26 cellular contexts compared by ENCODE assay signal in genomic region chrX:5907202-5907601, GRCh38.
"Had no signal": no experiment of that assay in that cellular context is flagged by ENCODE, and none has a peak within 500 bp of the region (broad histone marks: within the 10 kb centered on the region; RNA-seq: fewer than 3 reads in every experiment).

No MANE protein-coding gene starts in this region.

- H3K4me1 Mint-ChIP-seq: immature natural killer cell; memory B cell; stimulated activated memory B cell treated with anti-CD40 and anti-IgM and Interleukin-4, amounts not matched to agents 10 μg/mL and 1 μg/mL and 100 μg/mL, for 72 hours had no signal

- H3K4me3 ChIP-seq: colonic mucosa, esophagus squamous epithelium, heart left ventricle, left ventricle myocardium inferior, lower lobe of right lung, psoas muscle, right lobe of liver, spleen, tibial artery, upper lobe of right lung, vagina had no signal

- H3K9me3 Mint-ChIP-seq: memory B cell; stimulated activated naive CD8-positive, alpha-beta T cell treated with anti-CD3 and anti-CD28 coated beads, Interleukin-15, Interleukin-2, amounts not matched to agents 100 ng/mL and 50 ng/mL, for 24 hours had no signal

- H3K9me3 ChIP-seq: colonic mucosa, esophagus squamous epithelium, lower lobe of right lung, psoas muscle, right lobe of liver, tibial artery, upper lobe of right lung, vagina had no signal

- ATAC-seq: heart left ventricle; left cardiac atrium; lower lobe of right lung; natural killer cell treated with Interleukin-12 subunit alpha and Interleukin-12 subunit beta and Interleukin-15 and Interleukin-18, amount 100 ng/mL, for 72 hours; psoas muscle; right lobe of liver; stimulated activated memory B cell treated with anti-CD40 and anti-IgM and Interleukin-4, amounts not matched to agents 10 μg/mL and 1 μg/mL and 100 μg/mL, for 72 hours; upper lobe of right lung had no signal

- H3K27me3 ChIP-seq: colonic mucosa, esophagus squamous epithelium, heart left ventricle, right lobe of liver, spleen, tibial artery, upper lobe of right lung, vagina had no signal

- H3K27me3 Mint-ChIP-seq: memory B cell; natural killer cell treated with Interleukin-12 subunit alpha and Interleukin-12 subunit beta and Interleukin-15 and Interleukin-18, amount 100 ng/mL, for 72 hours; stimulated activated memory B cell treated with anti-CD40 and anti-IgM and Interleukin-4, amounts not matched to agents 10 μg/mL and 1 μg/mL and 100 μg/mL, for 72 hours; stimulated activated naive CD8-positive, alpha-beta T cell treated with anti-CD3 and anti-CD28 coated beads, Interleukin-15, Interleukin-2, amounts not matched to agents 100 ng/mL and 50 ng/mL, for 24 hours had no signal

- H3K36me3 Mint-ChIP-seq: immature natural killer cell; natural killer cell treated with Interleukin-12 subunit alpha and Interleukin-12 subunit beta and Interleukin-15 and Interleukin-18, amount 100 ng/mL, for 72 hours; stimulated activated memory B cell treated with anti-CD40 and anti-IgM and Interleukin-4, amounts not matched to agents 10 μg/mL and 1 μg/mL and 100 μg/mL, for 72 hours had no signal

- H3K4me3 Mint-ChIP-seq: immature natural killer cell; memory B cell; natural killer cell treated with Interleukin-12 subunit alpha and Interleukin-12 subunit beta and Interleukin-15 and Interleukin-18, amount 100 ng/mL, for 72 hours; stimulated activated memory B cell treated with anti-CD40 and anti-IgM and Interleukin-4, amounts not matched to agents 10 μg/mL and 1 μg/mL and 100 μg/mL, for 72 hours; stimulated activated naive CD8-positive, alpha-beta T cell treated with anti-CD3 and anti-CD28 coated beads, Interleukin-15, Interleukin-2, amounts not matched to agents 100 ng/mL and 50 ng/mL, for 24 hours had no signal

- H3K36me3 ChIP-seq: colonic mucosa, esophagus squamous epithelium, heart left ventricle, left ventricle myocardium inferior, lower lobe of right lung, right lobe of liver, tibial artery, upper lobe of right lung, vagina had no signal

- H3K4me1 ChIP-seq: colonic mucosa, esophagus squamous epithelium, heart left ventricle, left ventricle myocardium inferior, lower lobe of right lung, psoas muscle, right lobe of liver, spleen, tibial artery, upper lobe of right lung, vagina had no signal

- H3K27ac Mint-ChIP-seq: immature natural killer cell; memory B cell; natural killer cell treated with Interleukin-12 subunit alpha and Interleukin-12 subunit beta and Interleukin-15 and Interleukin-18, amount 100 ng/mL, for 72 hours; stimulated activated memory B cell treated with anti-CD40 and anti-IgM and Interleukin-4, amounts not matched to agents 10 μg/mL and 1 μg/mL and 100 μg/mL, for 72 hours; stimulated activated naive CD8-positive, alpha-beta T cell treated with anti-CD3 and anti-CD28 coated beads, Interleukin-15, Interleukin-2, amounts not matched to agents 100 ng/mL and 50 ng/mL, for 24 hours had no signal

- H3K27ac ChIP-seq: colonic mucosa, esophagus squamous epithelium, heart left ventricle, left ventricle myocardium inferior, lower lobe of right lung, psoas muscle, right lobe of liver, spleen, tibial artery, upper lobe of right lung, vagina had no signal

- DNase-seq: colonic mucosa; dermis blood vessel endothelial cell; esophagus squamous epithelium; foreskin melanocyte; heart left ventricle; hippocampal formation; immature natural killer cell; kidney; left cardiac atrium; left ventricle myocardium inferior; lower lobe of right lung; midbrain; psoas muscle; retina; right lobe of liver; spleen; stimulated activated CD4-positive, alpha-beta T cell treated with anti-CD3 and anti-CD28 coated beads, Interleukin-15, amount 100 ng/mL, for 24 hours; stimulated activated CD4-positive, alpha-beta T cell treated with anti-CD3 and anti-CD28 coated beads, Interleukin-1b, Interleukin-23, amount 100 ng/mL, for 48 hours; stimulated activated CD4-positive, alpha-beta T cell treated with anti-CD3 and anti-CD28 coated beads, Interleukin-4, amount 100 ng/mL, for 24 hours; tibial artery; upper lobe of right lung had no signal
